ENCODE assay signal across 10 cellular contexts in the genomic region with DNA sequence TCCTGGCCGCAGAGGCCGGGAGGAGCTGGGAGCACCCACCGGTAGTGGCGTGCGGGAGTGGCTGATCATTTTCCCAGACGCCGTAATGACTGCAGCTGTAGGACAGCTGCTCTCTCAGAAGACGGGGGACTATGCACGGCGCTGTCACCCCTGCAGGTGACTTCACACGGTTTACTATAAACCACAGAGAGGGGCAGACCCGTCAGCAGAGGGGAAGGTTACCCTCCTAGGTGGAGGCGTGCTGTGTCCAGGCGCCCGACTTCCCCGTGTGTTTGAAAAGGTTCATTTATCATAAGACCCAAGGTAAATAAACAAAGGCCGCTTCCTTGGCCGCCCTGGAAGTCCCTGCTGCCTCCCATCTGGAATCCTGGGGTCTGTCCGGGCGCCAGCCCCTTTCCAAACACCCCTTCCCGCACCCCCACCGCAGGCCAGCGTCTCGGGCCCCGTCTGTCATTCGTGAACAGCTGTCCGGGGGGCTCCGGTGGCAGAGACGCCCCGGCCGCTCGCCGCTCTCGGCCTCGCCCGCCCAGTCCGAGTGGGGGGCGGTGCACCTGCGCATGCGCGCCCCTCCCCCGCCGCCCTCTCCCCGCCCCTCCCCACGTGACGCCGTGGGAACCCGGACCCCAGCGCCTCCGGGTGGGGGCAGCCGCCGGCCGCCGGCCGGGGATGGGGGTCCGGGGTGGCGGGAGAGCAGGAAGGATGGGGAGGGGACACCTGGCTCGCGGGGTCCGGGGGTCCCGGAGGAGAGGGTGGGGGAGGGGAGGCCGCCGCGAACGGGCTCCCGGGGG. TPM values are rescaled to one million over a fixed set of nuclear protein-coding genes. Genes with fewer than 3 reads are reported as not detected.
DNase-seq lines count a peak whose midpoint lies in the region; ATAC-seq, FAIRE-seq and TF ChIP-seq lines count a peak whose summit lies in the region.
"Had no signal": no experiment of that assay in that cellular context is flagged by ENCODE, and none has a peak within 500 bp of the region (broad histone marks: within the 10 kb centered on the region; RNA-seq: fewer than 3 reads in every experiment).

No MANE protein-coding gene starts in this region.

- peaks cover 0 to 6% of the 10 kb centered on the region in 2 donors for H3K27me3 ChIP-seq in small intestine (ENCODE audit: control insufficient read depth in 2 of 2, insufficient read depth in 2 of 2, low read length in 2 of 2)

- H3K4me1 ChIP-seq in kidney (ENCODE audit: control insufficient read depth in 1 of 2, insufficient read depth in 1 of 2, low read depth in 1 of 2, low read length in 2 of 2) (peaks cover 0 to 2% of the 10 kb centered on the region in 2 donors), small intestine (ENCODE audit: control insufficient read depth in 2 of 2, insufficient read depth in 1 of 2, low read depth in 1 of 2, low read length in 1 of 2) (no peaks in the 10 kb centered on the region)

- H3K36me3 ChIP-seq in kidney (ENCODE audit: control insufficient read depth in 1 of 2, insufficient read depth in 2 of 2, low read length in 2 of 2) (no peaks in the 10 kb centered on the region), small intestine (ENCODE audit: control insufficient read depth in 2 of 2, insufficient read depth in 2 of 2, low read length in 2 of 2) (no peaks in the 10 kb centered on the region)

- no peaks in the 10 kb centered on the region for H3K36me3 Mint-ChIP-seq in activated CD4-positive, alpha-beta T cell treated with anti-CD3 and anti-CD28 coated beads for 36 hours (ENCODE audit: low read depth)

- H3K4me1 Mint-ChIP-seq in activated CD4-positive, alpha-beta T cell treated with anti-CD3 and anti-CD28 coated beads for 36 hours, result peaks cover 8% of the 10 kb centered on the region

- CTCF ChIA-PET in activated CD4-positive, alpha-beta T cell treated with anti-CD3 and anti-CD28 coated beads for 36 hours (lab: Charles Lee), result no interaction called here

- H3K4me3 ChIP-seq in cardiac fibroblast (replicated peaks in 1 of 2; ENCODE audit: low read depth in 2 of 2, low read length in 2 of 2) (peak overlapping the region; percentile 41 to 45), kidney (ENCODE audit: low read length in 2 of 2) (peak overlapping the region; percentile 42 to 66), small intestine (ENCODE audit: low read depth in 1 of 2, low read length in 2 of 2) (peak overlapping the region; percentile 51 to 52)

- H3K27ac ChIP-seq in kidney (ENCODE audit: low read depth in 2 of 2, low read length in 2 of 2) (no peak overlapping the region), small intestine (ENCODE audit: low read depth in 1 of 2, low read length in 1 of 2) (peak overlapping the region; percentile 34 to 87)

- peak overlapping the region in 1 of 2 donors; percentile 67 for H3K9ac ChIP-seq in kidney (ENCODE audit: low read length in 2 of 2)

- intact Hi-C loops in activated CD4-positive, alpha-beta T cell treated with anti-CD3 and anti-CD28 coated beads for 36 hours (cut with DNase I, micrococcal nuclease), result loop anchor here in 1 of 2 experiments (10.0 kb wide), 1 partner anchor 1495 kb away; no protein-coding TSS in a partner anchor
- intact Hi-C loops in kidney (cut with DNase I), result no loop called here

- peak; percentile 41 for DNase-seq in activated CD4-positive, alpha-beta T cell treated with anti-CD3 and anti-CD28 coated beads for 36 hours
- DNase-seq in activated CD4-positive, alpha-beta T cell treated with anti-CD3 and anti-CD28 coated beads, Interleukin-2, amount 50 U/mL, for 4 hours, result no peak
- peak; percentile 18 for DNase-seq in RPMI7951 (ENCODE audit: low read depth)
- peak; percentile 15 to 20 for DNase-seq in cardiac fibroblast (ENCODE audit: low read depth in 2 of 2)
- DNase-seq in kidney, result peak; percentile 89
- peak; percentile 67 for DNase-seq in small intestine
- DNase-seq in activated gamma-delta T cell (lab: John Stamatoyannopoulos, UW), result no peak
- DNase-seq: DND-41 had no signal

- peaks cover 14% of the 10 kb centered on the region for H3K27me3 Mint-ChIP-seq in activated CD4-positive, alpha-beta T cell treated with anti-CD3 and anti-CD28 coated beads for 36 hours

- H3K27ac Mint-ChIP-seq in activated CD4-positive, alpha-beta T cell treated with anti-CD3 and anti-CD28 coated beads for 36 hours, result no peak overlapping the region

- peak overlapping the region; percentile 45 for H3K4me3 Mint-ChIP-seq in activated CD4-positive, alpha-beta T cell treated with anti-CD3 and anti-CD28 coated beads for 36 hours

- H3K9me3 Mint-ChIP-seq in activated CD4-positive, alpha-beta T cell treated with anti-CD3 and anti-CD28 coated beads for 36 hours (ENCODE audit: low read depth), result no peaks in the 10 kb centered on the region

- TF ChIP-seq CTCF in cardiac fibroblast (IDR thresholded peaks at IDR 0.05; ENCODE audit: low read depth, low read length) (no peak), kidney (IDR thresholded peaks at IDR 0.05; ENCODE audit: borderline replicate concordance, extremely low read depth, insufficient read depth) (no peak)

- no peak for FAIRE-seq in kidney (lab: Jason Lieb, UNC)
- FAIRE-seq in small intestine (lab: Jason Lieb, UNC), result no peak

- WGBS in small intestine, 3 donors, result 2 to 3% (median 2%) methylated on average over 54 to 66 of the region's 66 CpGs

- no peaks in the 10 kb centered on the region for H3K9me3 ChIP-seq in kidney (ENCODE audit: control insufficient read depth in 1 of 2, low read length in 2 of 2)
- H3K9me3 ChIP-seq in small intestine (ENCODE audit: control insufficient read depth, low read depth), result no peaks in the 10 kb centered on the region

- peak; percentile 63 for ATAC-seq in activated CD4-positive, alpha-beta T cell treated with anti-CD3 and anti-CD28 coated beads for 36 hours
- ATAC-seq in HG03025 (IDR thresholded peaks at IDR 0.05; ENCODE audit: low FRiP score, unreplicated experiment), result no peak

- POLR2A ChIA-PET in activated CD4-positive, alpha-beta T cell treated with anti-CD3 and anti-CD28 coated beads for 36 hours (lab: Charles Lee), result no interaction called here

RNA-seq across cellular contexts. Expression of a gene that starts 0.9 kb away (rescaled TPM):
- total RNA-seq in activated CD4-positive, alpha-beta T cell treated with anti-CD3 and anti-CD28 coated beads for 36 hours, result under 1 TPM in 1 of 2 experiments, not detected in 1; 0.21 TPM
- total RNA-seq in RPMI7951 (2014; rRNA removed; shearing (Covaris generic)), result 0.10 TPM in 1 of 2 replicates, not detected in the other
- total RNA-seq in kidney, result 24.4 TPM
- polyA plus RNA-seq in kidney (ENCODE audit: insufficient read depth, low read depth, low replicate concordance) (10.7 TPM), small intestine (10 to 100 TPM in 2 of 3 donors, 1 to 10 TPM in 1; 7.6 to 18.9 (median 10.5) TPM)
- total RNA-seq: activated CD8-positive, alpha-beta memory T cell treated with anti-CD3 and anti-CD28 coated beads for 36 hours had no signal

RNA-seq across cellular contexts. Expression of a gene that starts 36.4 kb away (rescaled TPM):
- total RNA-seq in activated CD4-positive, alpha-beta T cell treated with anti-CD3 and anti-CD28 coated beads for 36 hours, result under 1 TPM in 1 of 2 experiments, not detected in 1; 0.14 TPM
- total RNA-seq in RPMI7951 (2014; rRNA removed; shearing (Covaris generic)), result 0.12 TPM in 1 of 2 replicates, not detected in the other
- 0.50 TPM for total RNA-seq in kidney
- polyA plus RNA-seq in kidney (ENCODE audit: insufficient read depth, low read depth, low replicate concordance) (0.77 TPM), small intestine (1 to 10 TPM in 2 of 3 donors, not detected in 1; 1.1 to 6.4 TPM)

RNA-seq across cellular contexts. Expression of a gene that starts 47.4 kb away (rescaled TPM):
- total RNA-seq in activated CD4-positive, alpha-beta T cell treated with anti-CD3 and anti-CD28 coated beads for 36 hours, result 1 to 10 TPM; 6.4 to 8.4 TPM
- 26.2 and 48.8 TPM in 2 replicates for total RNA-seq in RPMI7951 (2014; rRNA removed; shearing (Covaris generic))
- 23.1 TPM for total RNA-seq in kidney
- polyA plus RNA-seq in kidney (ENCODE audit: insufficient read depth, low read depth, low replicate concordance), result 17.9 TPM
- polyA plus RNA-seq in small intestine, result 10 to 100 TPM; 23.0 to 38.4 (median 27.3) TPM

RNA-seq across cellular contexts. Expression of a gene that starts 51.0 kb away (rescaled TPM):
- under 1 TPM; 0.09 to 0.11 TPM for total RNA-seq in activated CD4-positive, alpha-beta T cell treated with anti-CD3 and anti-CD28 coated beads for 36 hours
- not detected in 2 replicates for total RNA-seq in RPMI7951 (2014; rRNA removed; shearing (Covaris generic))
- 1.9 TPM for total RNA-seq in kidney
- polyA plus RNA-seq in kidney (ENCODE audit: insufficient read depth, low read depth, low replicate concordance) (0.99 TPM), small intestine (1 to 10 TPM in 1 of 3 donors, under 1 TPM in 1, not detected in 1; 0.27 to 3.1 TPM)
- total RNA-seq: activated CD8-positive, alpha-beta memory T cell treated with anti-CD3 and anti-CD28 coated beads for 36 hours had no signal

Comparison
In these comparisons a context has a peak if more than half of its experiments do, and no peak if none do; other contexts are left out.
1. DNase-seq: peak in activated CD4-positive, alpha-beta T cell treated with anti-CD3 and anti-CD28 coated beads for 36 hours (single experiment), RPMI7951 (single experiment), cardiac fibroblast (2 of 2), kidney (single experiment) and small intestine (single experiment); none in activated CD4-positive, alpha-beta T cell treated with anti-CD3 and anti-CD28 coated beads, Interleukin-2, amount 50 U/mL, for 4 hours (0 of 2) and activated gamma-delta T cell (single experiment).
2. H3K27ac ChIP-seq: peak in small intestine (2 of 2); none in kidney (0 of 2).
3. RNA of a gene that starts 0.9 kb away (total RNA-seq): 24.4 TPM in kidney (single experiment); 0.21 TPM in activated CD4-positive, alpha-beta T cell treated with anti-CD3 and anti-CD28 coated beads for 36 hours and 0.10 TPM in RPMI7951; every median in the first group is over 10 times any median in the second.
4. Peak in every context shown above with its lines, with median percentiles within 50 percentile points of each other: H3K4me3 ChIP-seq.